18 cellular contexts compared by ENCODE assay signal in the genomic region with DNA sequence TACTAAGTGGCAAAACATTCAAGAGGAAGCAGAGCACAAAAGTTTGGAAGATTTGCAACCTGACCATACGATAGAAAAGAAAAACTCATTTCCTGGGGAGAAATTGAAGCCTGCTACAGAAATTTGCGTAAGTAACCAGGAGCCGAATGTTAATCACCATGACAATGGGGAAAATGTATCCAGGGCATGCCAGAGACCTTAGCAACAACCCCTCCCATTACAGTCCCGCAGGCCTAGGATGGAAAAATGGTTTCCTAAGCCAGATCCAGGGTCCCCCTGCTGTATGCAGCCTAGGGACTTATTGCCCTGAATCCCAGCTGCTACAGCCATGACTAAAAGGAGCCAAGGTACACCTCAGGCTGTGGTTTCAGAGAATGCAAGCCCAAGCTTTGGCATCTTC.
"Had no signal": no experiment of that assay in that cellular context is flagged by ENCODE, and none has a peak within 500 bp of the region (broad histone marks: within the 10 kb centered on the region; RNA-seq: fewer than 3 reads in every experiment).

No MANE protein-coding gene starts in this region.

- H3K9me3 ChIP-seq: SJCRH30 had no signal

- H3K27ac ChIP-seq: HL-60, KMS-11, SJCRH30 had no signal

- H3K9ac ChIP-seq: KMS-11 had no signal

- H3K27me3 Mint-ChIP-seq: IgD-negative memory B cell had no signal

- DNase-seq: Kasumi-1, MM.1S, NCI-H1092 treated with DMSO at 0.1 percent for 48 hours, NCI-H1436, NCI-H187, NCI-H2029, NCI-H2081 treated with DMSO at 0.1 percent for 48 hours, NCI-H2171 treated with DMSO at 0.1 percent for 48 hours, NCI-H524 treated with DMSO at 0.1 percent for 48 hours, NCI-H69, NCI-H774, PC-3, SHP77 treated with DMSO at 0.1 percent for 48 hours, SJCRH30 had no signal

- H3K4me3 Mint-ChIP-seq: IgD-negative memory B cell had no signal

- H3K4me2 ChIP-seq: KMS-11 had no signal

- H3K27me3 ChIP-seq: SJCRH30 had no signal

- H3K4me3 ChIP-seq: K562, SJCRH30 had no signal

- H3K36me3 Mint-ChIP-seq: IgD-negative memory B cell had no signal

- H3K4me1 ChIP-seq: SJCRH30 had no signal

- H3K27ac Mint-ChIP-seq: IgD-negative memory B cell had no signal

- H3K36me3 ChIP-seq: SJCRH30 had no signal
